ENCODE assay signal across 9 cellular contexts in the genomic region with DNA sequence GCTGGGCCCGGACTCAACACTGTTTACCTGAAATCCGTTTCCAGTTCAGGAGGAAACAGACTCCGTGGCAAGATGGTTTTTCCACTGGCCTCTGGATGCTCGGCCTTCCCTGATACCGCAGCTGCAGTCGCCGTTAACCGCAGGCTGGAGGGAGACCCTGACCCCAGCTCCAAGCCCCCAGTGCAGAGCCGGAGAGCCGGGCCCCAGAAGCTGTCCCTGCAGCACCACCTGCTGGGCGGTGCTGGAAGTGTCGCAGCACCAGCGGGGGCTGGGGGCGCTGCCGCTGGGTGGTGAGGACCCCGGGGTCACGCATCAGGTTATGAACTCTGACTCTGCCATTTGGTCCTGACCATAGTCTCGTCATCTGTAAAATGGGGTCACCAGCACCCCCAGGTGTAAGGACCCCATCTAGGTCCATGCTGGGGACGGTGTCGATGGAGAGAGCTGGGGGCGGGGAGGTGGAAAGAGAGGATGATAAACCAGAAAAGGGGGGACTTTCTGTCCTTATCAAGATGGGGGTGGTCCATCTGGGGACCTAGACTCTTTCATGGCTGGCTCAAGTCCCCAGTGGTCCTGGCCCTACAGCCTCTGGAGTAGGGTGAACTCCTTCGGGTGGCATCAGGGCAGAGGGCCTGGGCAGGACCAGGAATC. TPM values are rescaled to one million over a fixed set of nuclear protein-coding genes. Genes with fewer than 3 reads are reported as not detected.
A peak's percentile ranks its signal among the peaks of the same experiment; 100 is the strongest.
DNase-seq lines count a peak whose midpoint lies in the region; ATAC-seq and TF ChIP-seq lines count a peak whose summit lies in the region.
"Had no signal": no experiment of that assay in that cellular context is flagged by ENCODE, and none has a peak within 500 bp of the region (broad histone marks: within the 10 kb centered on the region; RNA-seq: fewer than 3 reads in every experiment).

No MANE protein-coding gene starts in this region.

- H3K4me3 ChIP-seq in endodermal cell (ENCODE audit: low read length) (no peak overlapping the region), osteoblast (ENCODE audit: insufficient read depth, low read length) (no peak overlapping the region)

- H3K36me3 Mint-ChIP-seq in activated CD4-positive, alpha-beta T cell treated with anti-CD3 and anti-CD28 coated beads for 36 hours (ENCODE audit: low read depth) = no peaks in the 10 kb centered on the region
- no peaks in the 10 kb centered on the region for H3K36me3 Mint-ChIP-seq in endodermal cell (ENCODE audit: low read depth)
- H3K36me3 Mint-ChIP-seq: activated naive CD4-positive, alpha-beta T cell treated with anti-CD3 and anti-CD28 coated beads, Interleukin-2, amount 50 U/mL, for 24 hours had no signal

- H3K9me3 ChIP-seq in endodermal cell (ENCODE audit: control insufficient read depth, low read length) = peaks cover 19% of the 10 kb centered on the region
- H3K9me3 ChIP-seq in osteoblast (ENCODE audit: low read depth, low read length) = peaks cover 7% of the 10 kb centered on the region

- H4K20me1 ChIP-seq in osteoblast (ENCODE audit: insufficient read depth, low read length) = peaks cover 5% of the 10 kb centered on the region

- WGBS in endodermal cell (ENCODE audit: insufficient coverage in 1 of 2, insufficient read length in 1 of 2), 2 experiments = 18 to 35% methylated on average over 16 to 22 of the region's 22 CpGs

- no peak overlapping the region for H3K9ac ChIP-seq in endodermal cell (ENCODE audit: extremely low read depth, low read length, poor library complexity, severe bottlenecking)

- no peak overlapping the region for H3K4me3 Mint-ChIP-seq in activated CD4-positive, alpha-beta T cell treated with anti-CD3 and anti-CD28 coated beads for 36 hours
- H3K4me3 Mint-ChIP-seq in endodermal cell = no peak overlapping the region
- H3K4me3 Mint-ChIP-seq: activated naive CD4-positive, alpha-beta T cell treated with anti-CD3 and anti-CD28 coated beads, Interleukin-2, amount 50 U/mL, for 24 hours had no signal

- H3K4me2 ChIP-seq in osteoblast (ENCODE audit: insufficient read depth, low read length) = no peak overlapping the region

- peak; percentile 92 for TF ChIP-seq CTCF in 22Rv1 (IDR thresholded peaks at IDR 0.05)
- TF ChIP-seq CTCF in endodermal cell (conservative IDR thresholded peaks at IDR 0.05) = peak; percentile 98
- peak; percentile 84 for TF ChIP-seq CTCF in osteoblast (IDR thresholded peaks at IDR 0.05; ENCODE audit: extremely low read depth, low read depth, low read length)

- H3K27ac ChIP-seq in 22Rv1 (no peak overlapping the region), endodermal cell (ENCODE audit: low read depth, low read length) (no peak overlapping the region), osteoblast (ENCODE audit: low read depth, low read length) (no peak overlapping the region)

- POLR2A ChIA-PET in activated CD4-positive, alpha-beta T cell treated with anti-CD3 and anti-CD28 coated beads for 36 hours (lab: Charles Lee) = interaction anchor here (1.2 kb wide), 1 partner anchor 159 kb away, joined by 5 read pairs; no protein-coding TSS in a partner anchor

- no peak overlapping the region for H2AFZ ChIP-seq in osteoblast (ENCODE audit: low read length)

- DNase-seq in GM19238 (ENCODE audit: insufficient read length, low spot score) (peak; percentile 63), endodermal cell (peak; percentile 88), osteoblast (ENCODE audit: insufficient read length, low spot score, missing footprints) (peak; percentile 95), NCI-H2081 treated with DMSO at 0.1 percent for 48 hours (lab: John Stamatoyannopoulos, UW) (no peak), GF-D8 (lab: John Stamatoyannopoulos, UW) (no peak)
- DNase-seq in activated CD4-positive, alpha-beta T cell treated with anti-CD3 and anti-CD28 coated beads for 36 hours = peak; percentile 59

- H3K36me3 ChIP-seq in endodermal cell (ENCODE audit: control insufficient read depth, insufficient read depth, low read length) (no peaks in the 10 kb centered on the region), osteoblast (ENCODE audit: insufficient read depth, low read length) (no peaks in the 10 kb centered on the region)

- no peaks in the 10 kb centered on the region for H3K4me1 Mint-ChIP-seq in activated CD4-positive, alpha-beta T cell treated with anti-CD3 and anti-CD28 coated beads for 36 hours
- peaks cover 2% of the 10 kb centered on the region for H3K4me1 Mint-ChIP-seq in endodermal cell
- H3K4me1 Mint-ChIP-seq: activated naive CD4-positive, alpha-beta T cell treated with anti-CD3 and anti-CD28 coated beads, Interleukin-2, amount 50 U/mL, for 24 hours had no signal

- no peaks in the 10 kb centered on the region for H3K79me2 ChIP-seq in osteoblast (ENCODE audit: insufficient read depth, low read length)

- H3K27me3 Mint-ChIP-seq in activated CD4-positive, alpha-beta T cell treated with anti-CD3 and anti-CD28 coated beads for 36 hours = peaks cover 13% of the 10 kb centered on the region
- no peaks in the 10 kb centered on the region for H3K27me3 Mint-ChIP-seq in endodermal cell (ENCODE audit: insufficient read depth)

- H3K4me1 ChIP-seq in endodermal cell (ENCODE audit: control insufficient read depth, insufficient read depth, low read length) = no peaks in the 10 kb centered on the region
- H3K4me1 ChIP-seq in osteoblast (ENCODE audit: insufficient read depth, low read length) = no peaks in the 10 kb centered on the region

- CTCF ChIA-PET in activated CD4-positive, alpha-beta T cell treated with anti-CD3 and anti-CD28 coated beads for 36 hours (lab: Charles Lee) = interaction anchor here (0.6 to 2.2 kb wide), 11 partner anchors 8 to 351 kb away, joined by 3 to 9 read pairs (median 4); no protein-coding TSS in a partner anchor

- intact Hi-C loops in activated CD4-positive, alpha-beta T cell treated with anti-CD3 and anti-CD28 coated beads for 36 hours (cut with DNase I, micrococcal nuclease) = loop anchor here (1.0 to 5.0 kb wide), 6 partner anchors 73 to 325 kb away; no protein-coding TSS in a partner anchor

- no peaks in the 10 kb centered on the region for H3K27me3 ChIP-seq in endodermal cell (ENCODE audit: control insufficient read depth, insufficient read depth, low read length, poor library complexity, severe bottlenecking)
- H3K27me3 ChIP-seq in osteoblast (ENCODE audit: insufficient read depth, low read length) = no peaks in the 10 kb centered on the region

- peaks cover 11% of the 10 kb centered on the region for H3K9me3 Mint-ChIP-seq in activated CD4-positive, alpha-beta T cell treated with anti-CD3 and anti-CD28 coated beads for 36 hours (ENCODE audit: low read depth)
- H3K9me3 Mint-ChIP-seq in endodermal cell = peaks cover 25% of the 10 kb centered on the region

- ATAC-seq in activated CD4-positive, alpha-beta T cell treated with anti-CD3 and anti-CD28 coated beads for 36 hours = peak; percentile 58
- no peak for ATAC-seq in GM18861 (IDR thresholded peaks at IDR 0.05; ENCODE audit: unreplicated experiment)

- no peak overlapping the region for H3K27ac Mint-ChIP-seq in activated CD4-positive, alpha-beta T cell treated with anti-CD3 and anti-CD28 coated beads for 36 hours
- H3K27ac Mint-ChIP-seq in endodermal cell = no peak overlapping the region
- H3K27ac Mint-ChIP-seq: activated naive CD4-positive, alpha-beta T cell treated with anti-CD3 and anti-CD28 coated beads, Interleukin-2, amount 50 U/mL, for 24 hours had no signal

RNA-seq across cellular contexts. Expression of a gene that starts 20.8 kb away (rescaled TPM):
- total RNA-seq in activated CD4-positive, alpha-beta T cell treated with anti-CD3 and anti-CD28 coated beads for 36 hours = not detected
- under 1 TPM in 1 of 2 donors, not detected in 1; 0.46 TPM for total RNA-seq in endodermal cell
- polyA plus RNA-seq in endodermal cell (2013, experiment 1 of 2) = 9.6 TPM
- polyA plus RNA-seq in endodermal cell (2013, experiment 2 of 2) = 5.6 TPM
- not detected in 2 replicates for total RNA-seq in osteoblast

Comparison
In these comparisons a context has a peak if more than half of its experiments do, and no peak if none do; other contexts are left out.
1. DNase-seq: peak in GM19238 (single experiment), activated CD4-positive, alpha-beta T cell treated with anti-CD3 and anti-CD28 coated beads for 36 hours (single experiment), endodermal cell (single experiment) and osteoblast (single experiment); none in NCI-H2081 treated with DMSO at 0.1 percent for 48 hours (single experiment) and GF-D8 (single experiment).
2. Peak in every context shown above with its lines, with median percentiles within 50 percentile points of each other: CTCF ChIP-seq.